Comparison of ENCODE assay signal across 1 cellular context in genomic region chr3:169266986-169267385, GRCh38.
TF ChIP-seq lines count a peak whose summit lies in the region.

No MANE protein-coding gene starts in this region.

TF ChIP-seq in K562, 482 proteins besides CTCF, POLR2A, EP300 and RAD21 (continues in another document):
- TF ChIP-seq ZNF311 (CRISPR knock-in tag; IDR thresholded peaks at IDR 0.05) = no peak
- no peak for TF ChIP-seq DPF2 (IDR thresholded peaks at IDR 0.05)
- no peak for TF ChIP-seq BRD9 (IDR thresholded peaks at IDR 0.05; ENCODE audit: low read depth, partially characterized antibody)
- TF ChIP-seq PKNOX1 (IDR thresholded peaks at IDR 0.05) = no peak
- no peak for TF ChIP-seq ZFP30 (CRISPR knock-in tag; IDR thresholded peaks at IDR 0.05; ENCODE audit: borderline replicate concordance)
- TF ChIP-seq MEF2A (IDR thresholded peaks at IDR 0.05; ENCODE audit: control insufficient read depth, low read depth, low read length) = no peak
- TF ChIP-seq ARID4B (CRISPR knock-in tag; IDR thresholded peaks at IDR 0.05) = no peak
- TF ChIP-seq TBP (optimal IDR thresholded peaks at IDR 0.05; ENCODE audit: low read depth, low read length) = peak; percentile 74
- TF ChIP-seq ARHGAP35 (IDR thresholded peaks at IDR 0.05; ENCODE audit: partially characterized antibody) = no peak
- no peak for TF ChIP-seq SP1 (CRISPR knock-in tag; IDR thresholded peaks at IDR 0.05)
- TF ChIP-seq HMGN3 (IDR thresholded peaks at IDR 0.05; ENCODE audit: borderline replicate concordance, extremely low read depth, insufficient read length, low read depth, low read length) = no peak
- TF ChIP-seq NR4A1 (CRISPR knock-in tag; IDR thresholded peaks at IDR 0.05) = no peak
- no peak for TF ChIP-seq NR4A1 (tag; IDR thresholded peaks at IDR 0.05)
- TF ChIP-seq ZNF175 (CRISPR knock-in tag; IDR thresholded peaks at IDR 0.05; ENCODE audit: low read depth) = no peak
- no peak for TF ChIP-seq FOXK2 (conservative IDR thresholded peaks at IDR 0.05 in 1 of 2, IDR thresholded peaks at IDR 0.05 in 1 of 2; ENCODE audit: low read depth in 2 of 2)
- TF ChIP-seq TRIM25 (IDR thresholded peaks at IDR 0.05; ENCODE audit: borderline replicate concordance) = no peak
- TF ChIP-seq TFAM (CRISPR knock-in tag; conservative IDR thresholded peaks at IDR 0.05) = no peak
- TF ChIP-seq ZBTB2 (IDR thresholded peaks at IDR 0.05) = no peak
- TF ChIP-seq SFPQ (IDR thresholded peaks at IDR 0.05; ENCODE audit: low read depth, low read length) = no peak
- no peak for TF ChIP-seq POLR2H (tag; IDR thresholded peaks at IDR 0.05; ENCODE audit: low read depth)
- no peak for TF ChIP-seq HCFC1 (IDR thresholded peaks at IDR 0.05; ENCODE audit: low read depth, low read length)
- no peak for TF ChIP-seq KLF13 (tag; IDR thresholded peaks at IDR 0.05; ENCODE audit: borderline replicate concordance, low read depth)
- no peak for TF ChIP-seq MED1 (CRISPR knock-in tag; IDR thresholded peaks at IDR 0.05; ENCODE audit: borderline replicate concordance)
- TF ChIP-seq ZSCAN29 (IDR thresholded peaks at IDR 0.05) = no peak
- TF ChIP-seq ZNF347 (CRISPR knock-in tag; IDR thresholded peaks at IDR 0.05; ENCODE audit: low read depth) = no peak
- TF ChIP-seq BCLAF1 (IDR thresholded peaks at IDR 0.05; ENCODE audit: borderline replicate concordance in 1 of 2, control insufficient read depth in 1 of 2, low read depth in 2 of 2, low read length in 1 of 2) = 0 out of 4 replicates have a peak, but pooled peaks of 1 of the 2 experiments have one; percentile 40
- TF ChIP-seq TCF7 (IDR thresholded peaks at IDR 0.05; ENCODE audit: borderline replicate concordance) = no peak
- no peak for TF ChIP-seq TCF15 (CRISPR knock-in tag; IDR thresholded peaks at IDR 0.05)
- TF ChIP-seq STAT5B (CRISPR knock-in tag; IDR thresholded peaks at IDR 0.05) = no peak
- peak; percentile 78 for TF ChIP-seq POLR2AphosphoS5 (IDR thresholded peaks at IDR 0.05; ENCODE audit: control insufficient read depth, insufficient read depth, low read depth, low read length)
- TF ChIP-seq ZHX1 (conservative IDR thresholded peaks at IDR 0.05; ENCODE audit: low read length) = no peak
- TF ChIP-seq HDAC1 (IDR thresholded peaks at IDR 0.05) = no peak
- TF ChIP-seq ZNF696 (CRISPR knock-in tag; conservative IDR thresholded peaks at IDR 0.05) = no peak
- TF ChIP-seq ZFP36 (IDR thresholded peaks at IDR 0.05; ENCODE audit: low read depth, low read length, partially characterized antibody) = no peak
- TF ChIP-seq TRIM28 (IDR thresholded peaks at IDR 0.05) = no peak
- TF ChIP-seq ZNF354B (CRISPR knock-in tag; IDR thresholded peaks at IDR 0.05) = no peak
- TF ChIP-seq ZBTB49 (CRISPR knock-in tag; IDR thresholded peaks at IDR 0.05; ENCODE audit: borderline replicate concordance) = no peak
- peak; percentile 11 for TF ChIP-seq GTF2B (IDR thresholded peaks at IDR 0.05; ENCODE audit: extremely low read depth, insufficient read length)
